14 cellular contexts compared by ENCODE assay signal in genomic region chr20:49447946-49448809, GRCh38. TPM values are rescaled to one million over a fixed set of nuclear protein-coding genes. Genes with fewer than 3 reads are reported as not detected.
DNase-seq lines count a peak whose midpoint lies in the region; ATAC-seq and TF ChIP-seq lines count a peak whose summit lies in the region.
"Had no signal": no experiment of that assay in that cellular context is flagged by ENCODE, and none has a peak within 500 bp of the region (broad histone marks: within the 10 kb centered on the region; RNA-seq: fewer than 3 reads in every experiment).

No MANE protein-coding gene starts in this region.

- no peak overlapping the region for H3K27ac Mint-ChIP-seq in stimulated activated memory B cell treated with anti-CD40 and anti-IgM and Interleukin-4, amounts not matched to agents 10 μg/mL and 1 μg/mL and 100 μg/mL, for 72 hours
- H3K27ac Mint-ChIP-seq: activated naive CD8-positive, alpha-beta T cell treated with anti-CD3 and anti-CD28 coated beads, Interleukin-2, amount 10 ng/mL, durations not matched to agents 7 days and 5 days; T-helper 2 cell treated with Interferon-gamma antibody and Interleukin-4, amounts not matched to agents 5 μg/mL and 100 μg/mL, for 36 hours had no signal

- no peaks in the 10 kb centered on the region for H3K36me3 ChIP-seq in adipocyte (ENCODE audit: control insufficient read depth, insufficient read depth, low read length, severe bottlenecking)
- no peaks in the 10 kb centered on the region for H3K36me3 ChIP-seq in neuronal stem cell (replicated peaks in 1 of 2; ENCODE audit: control insufficient read depth in 2 of 2, insufficient read depth in 2 of 2, low read length in 2 of 2)
- no peaks in the 10 kb centered on the region for H3K36me3 ChIP-seq in uterus

- ATAC-seq in stimulated activated memory B cell treated with anti-CD40 and anti-IgM and Interleukin-4, amounts not matched to agents 10 μg/mL and 1 μg/mL and 100 μg/mL, for 72 hours, result no peak

- H3K4me3 Mint-ChIP-seq in stimulated activated memory B cell treated with anti-CD40 and anti-IgM and Interleukin-4, amounts not matched to agents 10 μg/mL and 1 μg/mL and 100 μg/mL, for 72 hours, result no peak overlapping the region
- H3K4me3 Mint-ChIP-seq: activated naive CD8-positive, alpha-beta T cell treated with anti-CD3 and anti-CD28 coated beads, Interleukin-2, amount 10 ng/mL, durations not matched to agents 7 days and 5 days; CD8-positive, alpha-beta memory T cell; T-helper 2 cell treated with Interferon-gamma antibody and Interleukin-4, amounts not matched to agents 5 μg/mL and 100 μg/mL, for 36 hours had no signal

- no peaks in the 10 kb centered on the region for H3K9me3 ChIP-seq in adipocyte (ENCODE audit: control insufficient read depth, low read length)
- H3K9me3 ChIP-seq in neuronal stem cell (replicated peaks in 1 of 2; ENCODE audit: control insufficient read depth in 2 of 2, insufficient read depth in 1 of 2, low read depth in 1 of 2, low read length in 2 of 2), result no peaks in the 10 kb centered on the region
- H3K9me3 ChIP-seq in uterus, result no peaks in the 10 kb centered on the region

- TF ChIP-seq CTCF in fibroblast of villous mesenchyme (IDR thresholded peaks at IDR 0.05; ENCODE audit: insufficient read depth, low read depth, low read length), result no peak
- no peak for TF ChIP-seq CTCF in uterus (IDR thresholded peaks at IDR 0.05)

- H3K18ac ChIP-seq in neuronal stem cell (ENCODE audit: low read length), result peak overlapping the region; percentile 46

- DNase-seq in adipocyte (ENCODE audit: low read depth) (peak; percentile 13), fibroblast of villous mesenchyme (ENCODE audit: low read depth) (peak; percentile 26), neuronal stem cell (ENCODE audit: low spot score) (no peak), uterus (peak; percentile 32 to 50), COLO829 (ENCODE audit: low spot score) (no peak), anterior cingulate cortex (lab: John Stamatoyannopoulos, UW) (no peak)
- DNase-seq: activated naive CD8-positive, alpha-beta T cell treated with anti-CD3 and anti-CD28 coated beads, Interleukin-2, amount 10 ng/mL, durations not matched to agents 7 days and 5 days had no signal

- no peak overlapping the region for H2BK120ac ChIP-seq in neuronal stem cell (ENCODE audit: low read depth, low read length)

- no peak overlapping the region for H3K4me2 ChIP-seq in neuronal stem cell (ENCODE audit: insufficient read depth, low read length, poor library complexity, severe bottlenecking)

- H3K9ac ChIP-seq in adipocyte (ENCODE audit: low read length) (no peak overlapping the region), neuronal stem cell (ENCODE audit: low read depth, low read length, poor library complexity) (no peak overlapping the region)
- H3K9ac ChIP-seq: parathyroid adenoma had no signal

- intact Hi-C loops in uterus (cut with DNase I; ENCODE audit: low total_unique reads), result no loop called here

- H3K79me1 ChIP-seq in neuronal stem cell (ENCODE audit: low read depth, low read length), result no peaks in the 10 kb centered on the region

- H2BK12ac ChIP-seq in neuronal stem cell (ENCODE audit: low read length), result no peak overlapping the region

- H3K4ac ChIP-seq in neuronal stem cell (ENCODE audit: low read length), result no peak overlapping the region

- H4K8ac ChIP-seq in neuronal stem cell (ENCODE audit: low read depth, low read length), result no peak overlapping the region

- no peak overlapping the region for H3K27ac ChIP-seq in neuronal stem cell (replicated peaks; ENCODE audit: low read length)
- peak overlapping the region; percentile 80 to 90 for H3K27ac ChIP-seq in uterus
- H3K27ac ChIP-seq: HL-60 had no signal

- H3K23ac ChIP-seq in neuronal stem cell (ENCODE audit: low read depth, low read length, poor library complexity), result no peak overlapping the region

- H3K36me3 Mint-ChIP-seq in stimulated activated memory B cell treated with anti-CD40 and anti-IgM and Interleukin-4, amounts not matched to agents 10 μg/mL and 1 μg/mL and 100 μg/mL, for 72 hours, result no peaks in the 10 kb centered on the region
- H3K36me3 Mint-ChIP-seq: activated naive CD8-positive, alpha-beta T cell treated with anti-CD3 and anti-CD28 coated beads, Interleukin-2, amount 10 ng/mL, durations not matched to agents 7 days and 5 days; CD8-positive, alpha-beta memory T cell had no signal

- no CpG with 5 or more reads among the region's 5 CpGs for WGBS in neuronal stem cell (ENCODE audit: extremely low coverage in 2 of 2, insufficient read length in 2 of 2, insufficient replicate concordance in 1 of 2), 2 donors

- H3K27me3 ChIP-seq in adipocyte (replicated peaks; ENCODE audit: control insufficient read depth, insufficient read depth, low read length) (peaks cover 10% of the 10 kb centered on the region), neuronal stem cell (ENCODE audit: control insufficient read depth in 3 of 3, insufficient read depth in 3 of 3, low read depth in 1 of 3, low read length in 3 of 3) (no peaks in the 10 kb centered on the region), uterus (no peaks in the 10 kb centered on the region)

- H4K91ac ChIP-seq in neuronal stem cell (ENCODE audit: low read depth, low read length, poor library complexity), result no peak overlapping the region

- H3K4me1 Mint-ChIP-seq in stimulated activated memory B cell treated with anti-CD40 and anti-IgM and Interleukin-4, amounts not matched to agents 10 μg/mL and 1 μg/mL and 100 μg/mL, for 72 hours, result no peaks in the 10 kb centered on the region
- H3K4me1 Mint-ChIP-seq: activated naive CD8-positive, alpha-beta T cell treated with anti-CD3 and anti-CD28 coated beads, Interleukin-2, amount 10 ng/mL, durations not matched to agents 7 days and 5 days; CD8-positive, alpha-beta memory T cell had no signal

- no peak overlapping the region for H2BK5ac ChIP-seq in neuronal stem cell (ENCODE audit: low read length)

- TF ChIP-seq POLR2A in uterus (IDR thresholded peaks at IDR 0.05), result no peak

- H3K9me3 Mint-ChIP-seq in stimulated activated memory B cell treated with anti-CD40 and anti-IgM and Interleukin-4, amounts not matched to agents 10 μg/mL and 1 μg/mL and 100 μg/mL, for 72 hours, result no peaks in the 10 kb centered on the region
- H3K9me3 Mint-ChIP-seq: activated naive CD8-positive, alpha-beta T cell treated with anti-CD3 and anti-CD28 coated beads, Interleukin-2, amount 10 ng/mL, durations not matched to agents 7 days and 5 days; CD8-positive, alpha-beta memory T cell; T-helper 2 cell treated with Interferon-gamma antibody and Interleukin-4, amounts not matched to agents 5 μg/mL and 100 μg/mL, for 36 hours had no signal

- no peak overlapping the region for H2AK5ac ChIP-seq in neuronal stem cell (ENCODE audit: low read depth, low read length)

- H3K27me3 Mint-ChIP-seq in stimulated activated memory B cell treated with anti-CD40 and anti-IgM and Interleukin-4, amounts not matched to agents 10 μg/mL and 1 μg/mL and 100 μg/mL, for 72 hours, result peaks cover 75% of the 10 kb centered on the region

- no peak overlapping the region for H3K14ac ChIP-seq in neuronal stem cell (ENCODE audit: low read length)

- no peak overlapping the region for H2AFZ ChIP-seq in neuronal stem cell (ENCODE audit: low read length)
- H2AFZ ChIP-seq: parathyroid adenoma had no signal

- H3K4me1 ChIP-seq in adipocyte (ENCODE audit: control insufficient read depth, insufficient read depth, low read length) (peaks cover 37% of the 10 kb centered on the region), neuronal stem cell (ENCODE audit: control insufficient read depth in 2 of 2, insufficient read depth in 1 of 2, low read depth in 1 of 2, low read length in 2 of 2) (peaks cover 17 to 21% of the 10 kb centered on the region in 2 donors), uterus (peaks cover 8 to 37% of the 10 kb centered on the region in 2 donors)
- H3K4me1 ChIP-seq: parathyroid adenoma had no signal

- no peak overlapping the region for H2BK15ac ChIP-seq in neuronal stem cell (ENCODE audit: low read length)

- no peak overlapping the region for H3K4me3 ChIP-seq in adipocyte (ENCODE audit: low read length)
- no peak overlapping the region for H3K4me3 ChIP-seq in fibroblast of villous mesenchyme (ENCODE audit: low read depth, low read length)
- H3K4me3 ChIP-seq in neuronal stem cell (ENCODE audit: low read length in 2 of 2), result no peak overlapping the region
- H3K4me3 ChIP-seq in uterus, result no peak overlapping the region

RNA-seq across cellular contexts. Expression of gene KCNB1, which starts 34.3 kb away (rescaled TPM):
- total RNA-seq in fibroblast of villous mesenchyme, result 0.32 TPM in 1 of 2 replicates, not detected in the other
- polyA plus RNA-seq in neuronal stem cell (2013, experiment 1 of 2), result 0.52 TPM
- polyA plus RNA-seq in neuronal stem cell (2013, experiment 2 of 2), result 0.51 TPM
- 10 to 100 TPM in 2 of 4 donors, 1 to 10 TPM in 1, under 1 TPM in 1; 0.29 to 32.5 (median 7.0) TPM for total RNA-seq in uterus
- total RNA-seq: M059J, NCI-H460 had no signal
- polyA plus RNA-seq: CD8-positive, alpha-beta memory T cell had no signal

Comparison
In these comparisons a context has a peak if more than half of its experiments do, and no peak if none do; other contexts are left out.
1. DNase-seq: peak in adipocyte (single experiment), fibroblast of villous mesenchyme (single experiment) and uterus (2 of 2); none in neuronal stem cell (single experiment), COLO829 (single experiment) and anterior cingulate cortex (0 of 58).